ENCODE assay signal across 31 cellular contexts in genomic region chr16:11219188-11219587, GRCh38. TPM values are rescaled to one million over a fixed set of nuclear protein-coding genes. Genes with fewer than 3 reads are reported as not detected.
A peak's percentile ranks its signal among the peaks of the same experiment; 100 is the strongest.
DNase-seq lines count a peak whose midpoint lies in the region; ATAC-seq, FAIRE-seq and TF ChIP-seq lines count a peak whose summit lies in the region.
"Had no signal": no experiment of that assay in that cellular context is flagged by ENCODE, and none has a peak within 500 bp of the region (broad histone marks: within the 10 kb centered on the region; RNA-seq: fewer than 3 reads in every experiment).

No MANE protein-coding gene starts in this region.

- H3K79me2 ChIP-seq in K562 (ENCODE audit: control insufficient read depth, insufficient read depth, low read length), result no peaks in the 10 kb centered on the region

- H3K9ac ChIP-seq in K562 (ENCODE audit: insufficient read depth in 1 of 2, low read depth in 2 of 2, low read length in 2 of 2), result no peak overlapping the region

- POLR2A ChIA-PET in K562 (lab: Yijun Ruan, JAX), result no interaction called here

- TF ChIP-seq POLR2A in K562 (conservative IDR thresholded peaks at IDR 0.05) (no peak), GM12891 (IDR thresholded peaks at IDR 0.05; ENCODE audit: low read depth, low read length) (no peak)

- TF ChIP-seq EP300 in K562 (IDR thresholded peaks at IDR 0.05; ENCODE audit: low read length), result no peak

- H3K4me1 ChIP-seq in K562 (replicated peaks in 1 of 2; ENCODE audit: control insufficient read depth in 2 of 2, insufficient read depth in 2 of 2, low read length in 2 of 2), result peaks cover under 1 to 4% of the 10 kb centered on the region in 2 experiments
- H3K4me1 ChIP-seq: ascending aorta, colonic mucosa had no signal

- no peaks in the 10 kb centered on the region for H4K20me1 ChIP-seq in K562 (replicated peaks; ENCODE audit: control insufficient read depth, insufficient read depth, low read length)

- no peak overlapping the region for H2AFZ ChIP-seq in K562 (ENCODE audit: low read depth, low read length)

- H3K27me3 ChIP-seq in K562 (ENCODE audit: control insufficient read depth in 2 of 2, insufficient read depth in 2 of 2, low read length in 2 of 2), result no peaks in the 10 kb centered on the region; a peak in 1 of 5 replicates
- no peaks in the 10 kb centered on the region for H3K27me3 ChIP-seq in H7 (ENCODE audit: control insufficient read depth, insufficient read depth, low read length)
- H3K27me3 ChIP-seq: ascending aorta, colonic mucosa, gastroesophageal sphincter had no signal

- no peaks in the 10 kb centered on the region for H3K9me1 ChIP-seq in K562 (ENCODE audit: control insufficient read depth, insufficient read depth, low read length)

- CTCF ChIA-PET in K562 (lab: Yijun Ruan, JAX; ENCODE audit: low intra/inter-chr PET ratio), result no interaction called here

- FAIRE-seq in K562 (lab: Jason Lieb, UNC), result no peak
- FAIRE-seq in GM12891 (lab: Jason Lieb, UNC), result no peak
- FAIRE-seq: G401.6 had no signal

- H3K9me3 ChIP-seq in K562 (replicated peaks; ENCODE audit: control insufficient read depth, insufficient read depth, low read depth, low read length), result peaks cover 22% of the 10 kb centered on the region
- H3K9me3 ChIP-seq: colonic mucosa had no signal

- no peak for TF ChIP-seq CTCF in K562 (IDR thresholded peaks at IDR 0.05 in 2 of 3, conservative IDR thresholded peaks at IDR 0.05 in 1 of 3; ENCODE audit: insufficient read depth in 2 of 3, low read depth in 1 of 3, low read length in 3 of 3)

- no peak overlapping the region for H3K4me3 ChIP-seq in K562
- no peak overlapping the region for H3K4me3 ChIP-seq in H7 (ENCODE audit: insufficient read depth, low read depth, low read length)
- H3K4me3 ChIP-seq: ascending aorta, colonic mucosa, gastroesophageal sphincter, lung, mucosa of descending colon had no signal

- WGBS in K562 (ENCODE audit: insufficient coverage, low coverage, missing lambda C conversion rate), result 56% methylated on average over 4 of the region's 4 CpGs

- intact Hi-C loops in K562 (cut with micrococcal nuclease), result no loop called here

- DNase-seq in NOMO-1 (lab: John Stamatoyannopoulos, UW; ENCODE audit: unreplicated experiment in 2 of 2) (peak; percentile 60 to 65), NOMO-1 treated with dmso at 0.1 percent for 144 hours (lab: John Stamatoyannopoulos, UW; ENCODE audit: unreplicated experiment) (no peak), AML-193 (lab: John Stamatoyannopoulos, UW) (peak; percentile 70 to 82), MV-4-11 (lab: John Stamatoyannopoulos, UW) (peak; percentile 88), K562 (ENCODE audit: extremely low read depth in 1 of 4, low spot score in 3 of 4) (no peak), H7 (no peak), amniotic stem cell (lab: John Stamatoyannopoulos, UW) (no peak), GM12891 (ENCODE audit: insufficient read length, low spot score) (no peak)
- DNase-seq: colonic mucosa; effector CD4-positive, alpha-beta T cell; mucosa of descending colon; NCI-H1105; NCI-H187; NCI-H2171; nephron progenitor cell; PC-3; stimulated activated naive B cell treated with anti-CD40 and anti-IgM and Interleukin-4, amounts not matched to agents 10 μg/mL and 1 μg/mL and 100 μg/mL, for 72 hours; substantia nigra had no signal

- BruUV-seq in K562 (replicated peaks; lab: Mats Ljungman, UMichigan), result no TSS peak

- TF ChIP-seq RAD21 in K562 (CRISPR knock-in tag; conservative IDR thresholded peaks at IDR 0.05 in 1 of 2, IDR thresholded peaks at IDR 0.05 in 1 of 2), result no peak

- ATAC-seq in K562, result no peak
- ATAC-seq: activated naive CD4-positive, alpha-beta T cell treated with anti-CD3 and anti-CD28 coated beads, Interleukin-2, amount 50 U/mL, for 72 hours; activated T-helper 17 cell treated with anti-CD3 and anti-CD28 coated beads, Interleukin-2, amount 50 U/mL, for 72 hours; gastroesophageal sphincter; mucosa of descending colon; PC-3; Right ventricle myocardium inferior; stimulated activated naive B cell treated with anti-CD40 and anti-IgM and Interleukin-4, amounts not matched to agents 10 μg/mL and 1 μg/mL and 100 μg/mL, for 72 hours had no signal

- no peaks in the 10 kb centered on the region; the same call in 2 of the 3 replicates for H3K36me3 ChIP-seq in K562 (ENCODE audit: control insufficient read depth, insufficient read depth, low read length)
- H3K36me3 ChIP-seq in H7 (replicated peaks; ENCODE audit: control insufficient read depth, insufficient read depth, low read length), result no peaks in the 10 kb centered on the region
- H3K36me3 ChIP-seq: ascending aorta, colonic mucosa, gastroesophageal sphincter had no signal

- no peak overlapping the region for H3K4me2 ChIP-seq in K562 (ENCODE audit: insufficient read depth, low read length)

- in situ Hi-C loops in K562 (cut with MboI), result no loop called here

- H3K27ac ChIP-seq in K562 (ENCODE audit: extremely low read depth, low read depth, low read length), result no peak overlapping the region
- H3K27ac ChIP-seq: 22Rv1, ascending aorta, C4-2B, colonic mucosa, gastroesophageal sphincter had no signal

RNA-seq across cellular contexts. Expression of gene SOCS1, which starts 36.8 kb away (rescaled TPM):
- total RNA-seq in K562 (2011; cell fraction: chromatin; rRNA removed; ENCODE audit: low replicate concordance), result 6.9 and 32.4 TPM in 2 replicates
- total RNA-seq in K562 (2011; cell fraction: nucleolus; rRNA removed), result 49.0 and 69.4 TPM in 2 replicates
- total RNA-seq in K562 (2011; cell fraction: nucleoplasm; rRNA removed), result 25.5 and 31.5 TPM in 2 replicates
- total RNA-seq in K562 (2014; rRNA removed) (2.9 and 3.3 TPM in 2 replicates), K562 (2014; rRNA removed; fragmentation: Illumina TruSeq; extraction: Trizol) (0.29 and 0.44 TPM in 2 replicates), K562 (2015; rRNA removed; fragmentation: Illumina TruSeq; extraction: Trizol) (1.8 and 2.3 TPM in 2 replicates), K562 (2021) (7.1 and 7.5 TPM in 2 replicates)
- polyA plus RNA-seq in K562 (2011; rRNA removed) (3.8 and 6.4 TPM in 2 replicates), K562 (2014; fragmentation: Illumina TruSeq; extraction: Trizol) (1.1 and 1.4 TPM in 2 replicates), K562 (2014; fragmentation: Nextera tagmentation; extraction: Ambion mirVana) (under 1 TPM; 0.04 to 0.10 TPM), K562 (2014; rRNA removed) (6.2 and 7.2 TPM in 2 replicates)
- polyA plus RNA-seq in K562 (2011; cell fraction: cytosol; rRNA removed), result 11.2 and 23.7 TPM in 2 replicates
- 30.0 and 38.3 TPM in 2 replicates for polyA plus RNA-seq in K562 (2011; cell fraction: nucleus; rRNA removed)
- polyA plus RNA-seq in K562 (2012), result 8.5 and 19.6 TPM in 2 replicates
- 1.2 and 1.6 TPM in 2 replicates for polyA minus RNA-seq in K562 (2011; rRNA and poly(A)+ RNA removed)
- polyA minus RNA-seq in K562 (2011; cell fraction: cytosol; rRNA and poly(A)+ RNA removed), result 6.1 and 17.1 TPM in 2 replicates
- polyA minus RNA-seq in K562 (2011; cell fraction: nucleus; rRNA and poly(A)+ RNA removed), result 33.7 and 41.5 TPM in 2 replicates
- 16.3 and 16.4 TPM in 2 replicates for total RNA-seq in H7 (2014; rRNA removed; shearing (Covaris generic))
- polyA plus RNA-seq in GM12891 (2012; ENCODE audit: low read depth, missing spikeins), result 8.3 TPM

RNA-seq across cellular contexts. Expression of gene TNP2, which starts 49.9 kb away (rescaled TPM):
- total RNA-seq in K562 (2011; cell fraction: chromatin; rRNA removed; ENCODE audit: low replicate concordance), result not detected in 2 replicates
- not detected in 2 replicates for total RNA-seq in K562 (2011; cell fraction: nucleolus; rRNA removed)
- not detected in 2 replicates for total RNA-seq in K562 (2011; cell fraction: nucleoplasm; rRNA removed)
- total RNA-seq in K562 (2014; rRNA removed), result not detected in 2 replicates
- not detected in 2 replicates for total RNA-seq in K562 (2014; rRNA removed; fragmentation: Illumina TruSeq; extraction: Trizol)
- total RNA-seq in K562 (2015; rRNA removed; fragmentation: Illumina TruSeq; extraction: Trizol), result not detected in 2 replicates
- not detected in 2 replicates for total RNA-seq in K562 (2021)
- polyA plus RNA-seq in K562 (2011; rRNA removed), result not detected in 2 replicates
- not detected in 2 replicates for polyA plus RNA-seq in K562 (2011; cell fraction: cytosol; rRNA removed)
- polyA plus RNA-seq in K562 (2011; cell fraction: nucleus; rRNA removed), result not detected in 2 replicates
- not detected in 2 replicates for polyA plus RNA-seq in K562 (2012)
- not detected in 2 replicates for polyA plus RNA-seq in K562 (2014; fragmentation: Illumina TruSeq; extraction: Trizol)
- polyA plus RNA-seq in K562 (2014; fragmentation: Nextera tagmentation; extraction: Ambion mirVana), result not detected
- polyA plus RNA-seq in K562 (2014; rRNA removed), result not detected in 2 replicates
- polyA minus RNA-seq in K562 (2011; rRNA and poly(A)+ RNA removed), result not detected in 2 replicates
- not detected in 2 replicates for polyA minus RNA-seq in K562 (2011; cell fraction: cytosol; rRNA and poly(A)+ RNA removed)
- not detected in 2 replicates for polyA minus RNA-seq in K562 (2011; cell fraction: nucleus; rRNA and poly(A)+ RNA removed)
- total RNA-seq in H7 (2014; rRNA removed; shearing (Covaris generic)), result not detected in 2 replicates
- not detected for polyA plus RNA-seq in GM12891 (2012; ENCODE audit: low read depth, missing spikeins)
- total RNA-seq: activated naive CD4-positive, alpha-beta T cell treated with anti-CD3 and anti-CD28 coated beads, Interleukin-2, amount 50 U/mL, for 72 hours; activated T-helper 17 cell treated with anti-CD3 and anti-CD28 coated beads, Interleukin-2, amount 50 U/mL, for 72 hours; ascending aorta; colonic mucosa; fibroblast of lung; gastroesophageal sphincter; lung; mucosa of descending colon; NCI-H460; osteocyte; PC-3; Right ventricle myocardium inferior; skeletal muscle tissue had no signal
- polyA plus RNA-seq: fibroblast of lung, lung had no signal

RNA-seq across cellular contexts. Expression of gene PRM3, which starts 54.2 kb away (rescaled TPM):
- total RNA-seq in K562 (2011; cell fraction: chromatin; rRNA removed; ENCODE audit: low replicate concordance), result not detected in 2 replicates
- not detected in 2 replicates for total RNA-seq in K562 (2011; cell fraction: nucleolus; rRNA removed)
- total RNA-seq in K562 (2011; cell fraction: nucleoplasm; rRNA removed), result not detected in 2 replicates
- total RNA-seq in K562 (2014; rRNA removed), result not detected in 2 replicates
- not detected in 2 replicates for total RNA-seq in K562 (2014; rRNA removed; fragmentation: Illumina TruSeq; extraction: Trizol)
- not detected in 2 replicates for total RNA-seq in K562 (2015; rRNA removed; fragmentation: Illumina TruSeq; extraction: Trizol)
- not detected in 2 replicates for total RNA-seq in K562 (2021)
- not detected in 2 replicates for polyA plus RNA-seq in K562 (2011; rRNA removed)
- polyA plus RNA-seq in K562 (2011; cell fraction: cytosol; rRNA removed), result not detected in 2 replicates
- not detected in 2 replicates for polyA plus RNA-seq in K562 (2011; cell fraction: nucleus; rRNA removed)
- polyA plus RNA-seq in K562 (2012), result not detected in 2 replicates
- not detected in 2 replicates for polyA plus RNA-seq in K562 (2014; fragmentation: Illumina TruSeq; extraction: Trizol)
- not detected for polyA plus RNA-seq in K562 (2014; fragmentation: Nextera tagmentation; extraction: Ambion mirVana)
- polyA plus RNA-seq in K562 (2014; rRNA removed), result not detected in 2 replicates
- not detected in 2 replicates for polyA minus RNA-seq in K562 (2011; rRNA and poly(A)+ RNA removed)
- not detected in 2 replicates for polyA minus RNA-seq in K562 (2011; cell fraction: cytosol; rRNA and poly(A)+ RNA removed)
- not detected in 2 replicates for polyA minus RNA-seq in K562 (2011; cell fraction: nucleus; rRNA and poly(A)+ RNA removed)
- total RNA-seq in H7 (2014; rRNA removed; shearing (Covaris generic)), result not detected in 2 replicates
- polyA plus RNA-seq in GM12891 (2012; ENCODE audit: low read depth, missing spikeins), result not detected
- total RNA-seq: activated naive CD4-positive, alpha-beta T cell treated with anti-CD3 and anti-CD28 coated beads, Interleukin-2, amount 50 U/mL, for 72 hours; activated T-helper 17 cell treated with anti-CD3 and anti-CD28 coated beads, Interleukin-2, amount 50 U/mL, for 72 hours; ascending aorta; colonic mucosa; fibroblast of lung; gastroesophageal sphincter; lung; mucosa of descending colon; NCI-H460; osteocyte; PC-3; Right ventricle myocardium inferior; skeletal muscle tissue had no signal
- polyA plus RNA-seq: fibroblast of lung, lung had no signal

RNA-seq across cellular contexts. Expression of gene PRM2, which starts 57.1 kb away (rescaled TPM):
- total RNA-seq in K562 (2011; cell fraction: chromatin; rRNA removed; ENCODE audit: low replicate concordance), result not detected in 2 replicates
- total RNA-seq in K562 (2011; cell fraction: nucleolus; rRNA removed), result not detected in 2 replicates
- total RNA-seq in K562 (2011; cell fraction: nucleoplasm; rRNA removed), result not detected in 2 replicates
- total RNA-seq in K562 (2014; rRNA removed) (not detected in 2 replicates), K562 (2014; rRNA removed; fragmentation: Illumina TruSeq; extraction: Trizol) (not detected in 2 replicates), K562 (2015; rRNA removed; fragmentation: Illumina TruSeq; extraction: Trizol) (not detected in 2 replicates), K562 (2021) (not detected in 2 replicates)
- polyA plus RNA-seq in K562 (2011; rRNA removed) (not detected in 2 replicates), K562 (2014; fragmentation: Illumina TruSeq; extraction: Trizol) (not detected in 2 replicates), K562 (2014; fragmentation: Nextera tagmentation; extraction: Ambion mirVana) (not detected), K562 (2014; rRNA removed) (not detected in 2 replicates)
- polyA plus RNA-seq in K562 (2011; cell fraction: cytosol; rRNA removed), result not detected in 2 replicates
- not detected in 2 replicates for polyA plus RNA-seq in K562 (2011; cell fraction: nucleus; rRNA removed)
- polyA plus RNA-seq in K562 (2012), result not detected in 2 replicates
- not detected in 2 replicates for polyA minus RNA-seq in K562 (2011; rRNA and poly(A)+ RNA removed)
- not detected in 2 replicates for polyA minus RNA-seq in K562 (2011; cell fraction: cytosol; rRNA and poly(A)+ RNA removed)
- not detected in 2 replicates for polyA minus RNA-seq in K562 (2011; cell fraction: nucleus; rRNA and poly(A)+ RNA removed)
- total RNA-seq in H7 (2014; rRNA removed; shearing (Covaris generic)), result not detected in 2 replicates
- polyA plus RNA-seq in GM12891 (2012; ENCODE audit: low read depth, missing spikeins), result not detected
- total RNA-seq: activated naive CD4-positive, alpha-beta T cell treated with anti-CD3 and anti-CD28 coated beads, Interleukin-2, amount 50 U/mL, for 72 hours; activated T-helper 17 cell treated with anti-CD3 and anti-CD28 coated beads, Interleukin-2, amount 50 U/mL, for 72 hours; ascending aorta; colonic mucosa; fibroblast of lung; gastroesophageal sphincter; lung; mucosa of descending colon; NCI-H460; osteocyte; PC-3; Right ventricle myocardium inferior; skeletal muscle tissue had no signal
- polyA plus RNA-seq: fibroblast of lung, lung had no signal

Comparison
In these comparisons a context has a peak if more than half of its experiments do, and no peak if none do; other contexts are left out.
1. DNase-seq: peak in NOMO-1 (2 of 2), AML-193 (2 of 2) and MV-4-11 (single experiment); none in NOMO-1 treated with dmso at 0.1 percent for 144 hours (single experiment), K562 (0 of 4), H7 (single experiment), amniotic stem cell (single experiment) and GM12891 (single experiment).